In the genomic region with DNA sequence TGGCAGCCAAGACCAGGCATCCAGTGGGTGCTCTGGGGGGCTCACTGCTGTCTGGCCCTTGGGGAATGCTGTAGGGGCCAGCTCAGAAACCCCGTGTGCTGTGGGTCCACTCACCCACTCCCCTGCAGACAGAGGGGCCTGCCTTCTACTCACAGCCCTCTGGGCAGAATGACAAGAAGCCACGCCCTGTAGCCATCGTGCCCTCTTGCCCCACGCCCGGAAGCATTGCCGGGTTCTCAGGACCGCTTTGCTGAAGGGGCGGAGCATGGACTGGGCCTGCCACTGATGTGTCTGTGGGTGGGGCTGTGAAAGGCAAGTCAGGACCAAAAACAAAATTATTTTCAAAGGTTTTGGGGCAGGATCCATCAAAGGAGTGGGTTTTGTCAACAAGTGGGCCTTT, we compare ENCODE assay signal across 1 cellular context.
TF ChIP-seq lines count a peak whose summit lies in the region.

No MANE protein-coding gene starts in this region.

TF ChIP-seq in HCT116, 20 proteins besides CTCF, POLR2A, EP300 and RAD21 (continued from another document):
- TF ChIP-seq, protein P1, sequence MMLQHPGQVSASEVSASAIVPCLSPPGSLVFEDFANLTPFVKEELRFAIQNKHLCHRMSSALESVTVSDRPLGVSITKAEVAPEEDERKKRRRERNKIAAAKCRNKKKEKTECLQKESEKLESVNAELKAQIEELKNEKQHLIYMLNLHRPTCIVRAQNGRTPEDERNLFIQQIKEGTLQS (IDR thresholded peaks at IDR 0.05), result no peak
- TF ChIP-seq SIN3A (IDR thresholded peaks at IDR 0.05; ENCODE audit: low read depth) (no peak), CEBPB (IDR thresholded peaks at IDR 0.05; ENCODE audit: low read depth) (no peak), EZH2phosphoT487 (IDR thresholded peaks at IDR 0.05; ENCODE audit: borderline replicate concordance) (no peak)
